Comparison of ENCODE assay signal across 17 cellular contexts in genomic region chr6:15434823-15435380, GRCh38.
A peak's percentile ranks its signal among the peaks of the same experiment; 100 is the strongest.
DNase-seq lines count a peak whose midpoint lies in the region; ATAC-seq and TF ChIP-seq lines count a peak whose summit lies in the region.
"Had no signal": no experiment of that assay in that cellular context is flagged by ENCODE, and none has a peak within 500 bp of the region (broad histone marks: within the 10 kb centered on the region; RNA-seq: fewer than 3 reads in every experiment).

No MANE protein-coding gene starts in this region.

- H3K27ac Mint-ChIP-seq in T-helper 1 cell treated with Interleukin-12 subunit alpha and Interleukin-12 subunit beta and Interleukin-4 antibody, amounts not matched to agents 30 μg/mL and 1 μg/mL, for 36 hours = peak overlapping the region; percentile 88
- peak overlapping the region; percentile 79 for H3K27ac Mint-ChIP-seq in activated naive CD8-positive, alpha-beta T cell
- peak overlapping the region in 6 of 10 donors; percentile 9 to 52 (median 16) for H3K27ac Mint-ChIP-seq in naive thymus-derived CD8-positive, alpha-beta T cell
- H3K27ac Mint-ChIP-seq: dendritic cell treated with granulocyte-macrophage colony-stimulating factor and Interleukin-4, amounts not matched to agents 40 ng/mL and 50 ng/mL, for 4 days had no signal

- no peak overlapping the region for H3K9ac ChIP-seq in HUES48 (ENCODE audit: low read depth, low read length)

- peak overlapping the region; percentile 81 for H3K4me3 Mint-ChIP-seq in T-helper 1 cell treated with Interleukin-12 subunit alpha and Interleukin-12 subunit beta and Interleukin-4 antibody, amounts not matched to agents 30 μg/mL and 1 μg/mL, for 36 hours
- H3K4me3 Mint-ChIP-seq in activated naive CD8-positive, alpha-beta T cell = peak overlapping the region; percentile 33
- H3K4me3 Mint-ChIP-seq in naive thymus-derived CD8-positive, alpha-beta T cell = peak overlapping the region in 6 of 10 donors; percentile 0 to 60 (median 12)
- H3K4me3 Mint-ChIP-seq: dendritic cell treated with granulocyte-macrophage colony-stimulating factor and Interleukin-4, amounts not matched to agents 40 ng/mL and 50 ng/mL, for 4 days had no signal

- H3K4me3 ChIP-seq in HUES48 (ENCODE audit: low read depth, low read length) (no peak overlapping the region), psoas muscle (no peak overlapping the region)
- H3K4me3 ChIP-seq: body of pancreas, esophagus muscularis mucosa, ovary, Peyer's patch had no signal

- POLR2A ChIA-PET in naive thymus-derived CD8-positive, alpha-beta T cell (lab: Charles Lee) = interaction anchor here (1.6 kb wide), 1 partner anchor 12 kb away, joined by 7 read pairs; no protein-coding TSS in a partner anchor

- WGBS in psoas muscle, 3 donors = 96 to 100% (median 99%) methylated on average over 2 of the region's 2 CpGs

- intact Hi-C loops in psoas muscle (cut with DNase I) (loop anchor here in 1 of 2 donors (10.0 kb wide), 1 partner anchor 70 kb away; no protein-coding TSS in a partner anchor), left ventricle myocardium superior (cut with micrococcal nuclease) (no loop called here)

- no peaks in the 10 kb centered on the region for H3K27me3 ChIP-seq in HUES48 (ENCODE audit: control insufficient read depth, insufficient read depth, low read length)
- H3K27me3 ChIP-seq in psoas muscle (ENCODE audit: insufficient read depth in 3 of 3, low read length in 2 of 3) = no peaks in the 10 kb centered on the region
- H3K27me3 ChIP-seq: body of pancreas, esophagus muscularis mucosa, ovary, Peyer's patch had no signal

- DNase-seq in T-helper 1 cell = no peak
- no peak for DNase-seq in naive thymus-derived CD8-positive, alpha-beta T cell
- DNase-seq in psoas muscle = no peak
- no peak for DNase-seq in left ventricle myocardium superior
- DNase-seq: body of pancreas; H7; kidney; NCI-H2107; ovary; Peyer's patch; stimulated activated CD4-positive, alpha-beta T cell treated with anti-CD3 and anti-CD28 coated beads, Interleukin-4, amount 100 ng/mL, for 4 hours had no signal

- H3K36me3 ChIP-seq in HUES48 (ENCODE audit: control insufficient read depth, insufficient read depth, low read length) (no peaks in the 10 kb centered on the region), psoas muscle (ENCODE audit: insufficient read depth in 1 of 2, low read depth in 1 of 2) (no peaks in the 10 kb centered on the region)
- H3K36me3 ChIP-seq: esophagus muscularis mucosa, ovary, Peyer's patch had no signal

- H3K4me1 ChIP-seq in HUES48 (ENCODE audit: control insufficient read depth, insufficient read depth, low read length) (peaks cover 97% of the 10 kb centered on the region), psoas muscle (peaks cover 49% of the 10 kb centered on the region)

- no peak for ATAC-seq in naive thymus-derived CD8-positive, alpha-beta T cell
- ATAC-seq in psoas muscle (no peak), GM19395 (IDR thresholded peaks at IDR 0.05; ENCODE audit: unreplicated experiment) (no peak), left ventricle myocardium superior (no peak)
- ATAC-seq: body of pancreas had no signal

- H3K27me3 Mint-ChIP-seq in T-helper 1 cell treated with Interleukin-12 subunit alpha and Interleukin-12 subunit beta and Interleukin-4 antibody, amounts not matched to agents 30 μg/mL and 1 μg/mL, for 36 hours (ENCODE audit: low read depth) = no peaks in the 10 kb centered on the region
- no peaks in the 10 kb centered on the region for H3K27me3 Mint-ChIP-seq in activated naive CD8-positive, alpha-beta T cell
- H3K27me3 Mint-ChIP-seq in naive thymus-derived CD8-positive, alpha-beta T cell = no peaks in the 10 kb centered on the region
- H3K27me3 Mint-ChIP-seq: dendritic cell treated with granulocyte-macrophage colony-stimulating factor and Interleukin-4, amounts not matched to agents 40 ng/mL and 50 ng/mL, for 4 days had no signal

- H3K4me1 Mint-ChIP-seq in T-helper 1 cell treated with Interleukin-12 subunit alpha and Interleukin-12 subunit beta and Interleukin-4 antibody, amounts not matched to agents 30 μg/mL and 1 μg/mL, for 36 hours (ENCODE audit: low read depth) = peaks cover 87% of the 10 kb centered on the region
- peaks cover 97% of the 10 kb centered on the region for H3K4me1 Mint-ChIP-seq in activated naive CD8-positive, alpha-beta T cell (ENCODE audit: low read depth)
- H3K4me1 Mint-ChIP-seq in naive thymus-derived CD8-positive, alpha-beta T cell = peaks cover 58 to 97% (median 91%) of the 10 kb centered on the region in 4 donors

- no peaks in the 10 kb centered on the region for H3K9me3 ChIP-seq in HUES48 (ENCODE audit: control insufficient read depth, insufficient read depth, low read length)
- H3K9me3 ChIP-seq in psoas muscle = peaks cover 12% of the 10 kb centered on the region
- H3K9me3 ChIP-seq: body of pancreas, ovary, Peyer's patch had no signal

- peak overlapping the region; percentile 76 for H3K27ac ChIP-seq in HUES48 (ENCODE audit: low read depth, low read length)
- no peak overlapping the region for H3K27ac ChIP-seq in psoas muscle
- H3K27ac ChIP-seq: body of pancreas, esophagus muscularis mucosa, ovary, Peyer's patch had no signal

- peaks cover 14% of the 10 kb centered on the region for H3K36me3 Mint-ChIP-seq in T-helper 1 cell treated with Interleukin-12 subunit alpha and Interleukin-12 subunit beta and Interleukin-4 antibody, amounts not matched to agents 30 μg/mL and 1 μg/mL, for 36 hours (ENCODE audit: low read depth)
- H3K36me3 Mint-ChIP-seq in activated naive CD8-positive, alpha-beta T cell = peaks cover 5% of the 10 kb centered on the region
- no peaks in the 10 kb centered on the region for H3K36me3 Mint-ChIP-seq in naive thymus-derived CD8-positive, alpha-beta T cell

- peaks cover 6% of the 10 kb centered on the region for H3K9me3 Mint-ChIP-seq in T-helper 1 cell treated with Interleukin-12 subunit alpha and Interleukin-12 subunit beta and Interleukin-4 antibody, amounts not matched to agents 30 μg/mL and 1 μg/mL, for 36 hours
- H3K9me3 Mint-ChIP-seq in activated naive CD8-positive, alpha-beta T cell (ENCODE audit: low read depth) = no peaks in the 10 kb centered on the region
- H3K9me3 Mint-ChIP-seq in naive thymus-derived CD8-positive, alpha-beta T cell = no peaks in the 10 kb centered on the region
- H3K9me3 Mint-ChIP-seq: dendritic cell treated with granulocyte-macrophage colony-stimulating factor and Interleukin-4, amounts not matched to agents 40 ng/mL and 50 ng/mL, for 4 days had no signal

- no peak for TF ChIP-seq CTCF in psoas muscle (IDR thresholded peaks at IDR 0.05)

Comparison
In these comparisons a context has a peak if more than half of its experiments do, and no peak if none do; other contexts are left out.
1. H3K27ac Mint-ChIP-seq: peak in every context shown above with its lines; median percentile 88 in T-helper 1 cell treated with Interleukin-12 subunit alpha and Interleukin-12 subunit beta and Interleukin-4 antibody, amounts not matched to agents 30 μg/mL and 1 μg/mL, for 36 hours; 79 in activated naive CD8-positive, alpha-beta T cell; 16 in naive thymus-derived CD8-positive, alpha-beta T cell.
2. H3K4me3 Mint-ChIP-seq: peak in every context shown above with its lines; median percentile 81 in T-helper 1 cell treated with Interleukin-12 subunit alpha and Interleukin-12 subunit beta and Interleukin-4 antibody, amounts not matched to agents 30 μg/mL and 1 μg/mL, for 36 hours; 33 in activated naive CD8-positive, alpha-beta T cell; 12 in naive thymus-derived CD8-positive, alpha-beta T cell.